ENCODE assay signal across 23 cellular contexts in the genomic region with DNA sequence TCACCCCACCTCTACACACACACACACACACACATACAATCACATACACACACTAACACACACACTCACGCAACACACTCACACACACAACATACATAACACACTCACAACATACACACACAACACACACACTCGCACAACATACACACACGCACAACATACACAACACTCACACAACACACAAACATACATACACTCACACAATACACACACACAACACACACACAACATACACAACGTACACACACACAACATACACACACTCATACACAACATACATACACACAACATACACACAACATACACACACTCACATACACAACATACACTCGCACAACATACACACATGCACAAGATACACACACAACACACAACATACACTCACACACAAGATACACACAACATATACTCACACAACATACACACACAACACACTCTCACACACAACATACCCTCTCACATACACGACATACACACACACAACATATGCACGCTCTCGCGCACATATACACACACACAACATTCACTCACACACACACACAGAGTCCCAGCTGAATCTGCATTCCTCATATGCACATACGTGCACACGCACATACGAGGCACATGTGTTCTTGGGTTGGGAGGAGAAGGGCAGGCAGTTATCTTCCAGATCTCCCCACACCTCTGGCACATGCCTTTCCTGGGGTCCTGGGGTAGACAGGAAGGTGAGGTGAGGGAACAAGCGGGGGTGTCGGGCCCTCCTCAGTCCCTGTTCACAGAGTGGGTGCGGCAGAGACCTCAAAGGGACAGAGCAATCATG. TPM values are rescaled to one million over a fixed set of nuclear protein-coding genes. Genes with fewer than 3 reads are reported as not detected.
"Had no signal": no experiment of that assay in that cellular context is flagged by ENCODE, and none has a peak within 500 bp of the region (broad histone marks: within the 10 kb centered on the region; RNA-seq: fewer than 3 reads in every experiment).

No MANE protein-coding gene starts in this region.

- H3K27ac Mint-ChIP-seq: activated naive CD4-positive, alpha-beta T cell treated with anti-CD3 and anti-CD28 coated beads, Interleukin-2, amount 10 ng/mL, durations not matched to agents 7 days and 5 days; activated T-helper 17 cell treated with anti-CD3 and anti-CD28 coated beads, Interleukin-2, amount 50 U/mL, for 72 hours; nephron progenitor cell; progenitor cell of endocrine pancreas; T-cell; type B pancreatic cell had no signal

- H3K9me3 Mint-ChIP-seq: activated naive CD4-positive, alpha-beta T cell treated with anti-CD3 and anti-CD28 coated beads, Interleukin-2, amount 10 ng/mL, durations not matched to agents 7 days and 5 days; activated T-helper 17 cell treated with anti-CD3 and anti-CD28 coated beads, Interleukin-2, amount 50 U/mL, for 72 hours; T-cell; type B pancreatic cell had no signal

- H3K4me3 Mint-ChIP-seq: activated naive CD4-positive, alpha-beta T cell treated with anti-CD3 and anti-CD28 coated beads, Interleukin-2, amount 10 ng/mL, durations not matched to agents 7 days and 5 days; activated T-helper 17 cell treated with anti-CD3 and anti-CD28 coated beads, Interleukin-2, amount 50 U/mL, for 72 hours; nephron progenitor cell; T-cell; type B pancreatic cell had no signal

- H3K4me3 ChIP-seq: ascending aorta, heart left ventricle, left ventricle myocardium inferior, right atrium auricular region had no signal

- H3K36me3 ChIP-seq: ascending aorta, heart left ventricle, left ventricle myocardium inferior, right atrium auricular region had no signal

- DNase-seq: activated CD4-positive, alpha-beta T cell treated with anti-CD3 and anti-CD28 coated beads, Interleukin-2, amount 50 U/mL, for 1 hour; activated naive CD4-positive, alpha-beta T cell treated with anti-CD3 and anti-CD28 coated beads, Interleukin-2, amount 10 ng/mL, durations not matched to agents 7 days and 5 days; activated T-cell treated with anti-CD3 and anti-CD28 coated beads for 4 hours; dermis blood vessel endothelial cell; islet precursor cell; left ventricle myocardium inferior; mesendoderm; nephron progenitor cell; small intestine; stimulated activated CD4-positive, alpha-beta T cell treated with anti-CD3 and anti-CD28 coated beads, Interleukin-4, amount 100 ng/mL, for 4 hours; stimulated activated CD8-positive, alpha-beta memory T cell treated with anti-CD3 and anti-CD28 coated beads, Interleukin-4, amount 100 ng/mL, for 48 hours; stimulated activated naive CD8-positive, alpha-beta T cell treated with anti-CD3 and anti-CD28 coated beads, Interleukin-15, Interleukin-2, amounts not matched to agents 100 U/mL and 50 U/mL, for 24 hours; T-cell; T-helper 9 cell had no signal

- H3K27ac ChIP-seq: ascending aorta, epithelial cell of prostate, left ventricle myocardium inferior, right atrium auricular region had no signal

- H3K36me3 Mint-ChIP-seq: activated naive CD4-positive, alpha-beta T cell treated with anti-CD3 and anti-CD28 coated beads, Interleukin-2, amount 10 ng/mL, durations not matched to agents 7 days and 5 days; T-cell; type B pancreatic cell had no signal

- H3K9me3 ChIP-seq: ascending aorta, left ventricle myocardium inferior, right atrium auricular region had no signal

- H3K4me1 ChIP-seq: ascending aorta, left ventricle myocardium inferior, right atrium auricular region had no signal

- FAIRE-seq: frontal cortex, small intestine had no signal

- H3K27me3 ChIP-seq: ascending aorta, right atrium auricular region had no signal

RNA-seq across cellular contexts. Expression of a gene that starts 1.1 kb away (rescaled TPM):
- total RNA-seq: activated T-helper 17 cell treated with anti-CD3 and anti-CD28 coated beads, Interleukin-2, amount 50 U/mL, for 72 hours; ascending aorta; chondrocyte; dermis blood vessel endothelial cell; frontal cortex had no signal

RNA-seq across cellular contexts. Expression of a gene that starts 33.4 kb away (rescaled TPM):
- total RNA-seq: activated T-helper 17 cell treated with anti-CD3 and anti-CD28 coated beads, Interleukin-2, amount 50 U/mL, for 72 hours; chondrocyte; frontal cortex; progenitor cell of endocrine pancreas; T-cell had no signal
